12 cellular contexts compared by ENCODE assay signal in genomic region chr12:69331846-69332684, GRCh38. TPM values are rescaled to one million over a fixed set of nuclear protein-coding genes. Genes with fewer than 3 reads are reported as not detected.
DNase-seq lines count a peak whose midpoint lies in the region; ATAC-seq and TF ChIP-seq lines count a peak whose summit lies in the region.
"Had no signal": no experiment of that assay in that cellular context is flagged by ENCODE, and none has a peak within 500 bp of the region (broad histone marks: within the 10 kb centered on the region; RNA-seq: fewer than 3 reads in every experiment).

No MANE protein-coding gene starts in this region.

- H3K4me1 ChIP-seq in CD8-positive, alpha-beta T cell (ENCODE audit: insufficient read depth, low read length) = peaks cover 51% of the 10 kb centered on the region
- H3K4me1 ChIP-seq in HUES64 (ENCODE audit: insufficient read depth, low read length) (peaks cover 54% of the 10 kb centered on the region), neutrophil (ENCODE audit: control insufficient read depth in 1 of 2, insufficient read depth in 1 of 2, low read depth in 1 of 2, low read length in 1 of 2) (peaks cover 72 to 86% of the 10 kb centered on the region in 2 experiments)
- peaks cover 30% of the 10 kb centered on the region for H3K4me1 ChIP-seq in effector memory CD4-positive, alpha-beta T cell (ENCODE audit: control insufficient read depth, insufficient read depth, low read length, poor library complexity, severe bottlenecking)

- no peaks in the 10 kb centered on the region for H3K9me3 ChIP-seq in CD8-positive, alpha-beta T cell (ENCODE audit: low read length)
- H3K9me3 ChIP-seq in HUES64 (ENCODE audit: insufficient read depth, low read depth, low read length) (no peaks in the 10 kb centered on the region), neutrophil (no peaks in the 10 kb centered on the region)
- no peaks in the 10 kb centered on the region for H3K9me3 ChIP-seq in effector memory CD4-positive, alpha-beta T cell (ENCODE audit: control insufficient read depth, low read length)

- peak overlapping the region; percentile 61 for H3K4me3 ChIP-seq in CD8-positive, alpha-beta T cell (ENCODE audit: low read depth, low read length)
- peak overlapping the region; percentile 46; the same call in 1 of the 2 replicates for H3K4me3 ChIP-seq in HUES64 (ENCODE audit: low read length)
- peak overlapping the region; percentile 68 for H3K4me3 ChIP-seq in effector memory CD4-positive, alpha-beta T cell (ENCODE audit: insufficient read depth, low read depth, low read length, poor library complexity, severe bottlenecking)
- H3K4me3 ChIP-seq in neutrophil (ENCODE audit: low read depth in 1 of 2, low read length in 1 of 2) = peak overlapping the region; percentile 66 to 68

- CTCF ChIA-PET in CD8-positive, alpha-beta T cell (lab: Charles Lee) = interaction anchor here (1.8 to 8.0 kb wide), 3 partner anchors 25 to 273 kb away, joined by 3 to 59 read pairs (median 8); no protein-coding TSS in a partner anchor

- H3K27me3 Mint-ChIP-seq in CD8-positive, alpha-beta T cell (ENCODE audit: low read depth) = no peaks in the 10 kb centered on the region
- peaks cover 55% of the 10 kb centered on the region for H3K27me3 Mint-ChIP-seq in chondrocyte (ENCODE audit: low read depth)

- no peak for ATAC-seq in CD8-positive, alpha-beta T cell
- ATAC-seq in HG02623 (IDR thresholded peaks at IDR 0.05; ENCODE audit: unreplicated experiment) = no peak
- ATAC-seq in GM21381 (IDR thresholded peaks at IDR 0.05; ENCODE audit: unreplicated experiment) = no peak

- TF ChIP-seq CTCF in CD8-positive, alpha-beta T cell (IDR thresholded peaks at IDR 0.05) = no peak
- TF ChIP-seq CTCF in neutrophil (IDR thresholded peaks at IDR 0.05) (no peak), chondrocyte (IDR thresholded peaks at IDR 0.05) (no peak)

- peak overlapping the region; percentile 86 for H3K27ac ChIP-seq in CD8-positive, alpha-beta T cell (ENCODE audit: low read depth, low read length)
- H3K27ac ChIP-seq in HUES64 (ENCODE audit: low read depth, low read length) (peak overlapping the region; percentile 51; the same call in 1 of the 2 replicates), neutrophil (peak overlapping the region; percentile 91)
- H3K27ac ChIP-seq in effector memory CD4-positive, alpha-beta T cell (ENCODE audit: insufficient read depth, low read length, poor library complexity, severe bottlenecking) = peak overlapping the region; percentile 86

- H3K36me3 ChIP-seq in CD8-positive, alpha-beta T cell (ENCODE audit: insufficient read depth, low read length) = no peaks in the 10 kb centered on the region
- H3K36me3 ChIP-seq in HUES64 (ENCODE audit: insufficient read depth, low read length) = no peaks in the 10 kb centered on the region
- no peaks in the 10 kb centered on the region for H3K36me3 ChIP-seq in effector memory CD4-positive, alpha-beta T cell (ENCODE audit: control insufficient read depth, insufficient read depth, low read length)
- no peaks in the 10 kb centered on the region for H3K36me3 ChIP-seq in neutrophil

- peaks cover 56% of the 10 kb centered on the region for H3K4me1 Mint-ChIP-seq in CD8-positive, alpha-beta T cell (ENCODE audit: low read depth)
- H3K4me1 Mint-ChIP-seq in chondrocyte (ENCODE audit: low read depth) = peaks cover 9% of the 10 kb centered on the region

- no peaks in the 10 kb centered on the region for H3K27me3 ChIP-seq in CD8-positive, alpha-beta T cell (ENCODE audit: insufficient read depth, low read length)
- H3K27me3 ChIP-seq in HUES64 (ENCODE audit: insufficient read depth, low read length) (no peaks in the 10 kb centered on the region; the same call in 1 of the 2 replicates), neutrophil (no peaks in the 10 kb centered on the region)
- no peaks in the 10 kb centered on the region for H3K27me3 ChIP-seq in effector memory CD4-positive, alpha-beta T cell (replicated peaks; ENCODE audit: control insufficient read depth, insufficient read depth, low read length, poor library complexity, severe bottlenecking)

- intact Hi-C loops in CD8-positive, alpha-beta T cell (cut with DNase I, micrococcal nuclease) = loop anchor here in 1 of 2 experiments (1.0 to 2.0 kb wide), 4 partner anchors 27 to 253 kb away; partner anchors contain the start of genes CCT2, CPSF6 and YEATS4

- H3K4me3 Mint-ChIP-seq in CD8-positive, alpha-beta T cell = peak overlapping the region; percentile 93
- H3K4me3 Mint-ChIP-seq in chondrocyte (ENCODE audit: unreplicated experiment) = no peak overlapping the region

- POLR2A ChIA-PET in CD8-positive, alpha-beta T cell (lab: Charles Lee) = interaction anchor here (1.0 to 2.9 kb wide), 11 partner anchors 10 to 524 kb away, joined by 3 to 17 read pairs (median 8); partner anchors contain the start of genes CCT2, FRS2, LYZ and MDM2

- H3K36me3 Mint-ChIP-seq in CD8-positive, alpha-beta T cell = peaks cover 10% of the 10 kb centered on the region
- peaks cover 5% of the 10 kb centered on the region for H3K36me3 Mint-ChIP-seq in chondrocyte (ENCODE audit: low read depth)

- H3K9me3 Mint-ChIP-seq in CD8-positive, alpha-beta T cell = no peaks in the 10 kb centered on the region
- H3K9me3 Mint-ChIP-seq in chondrocyte (ENCODE audit: low read depth) = no peaks in the 10 kb centered on the region

- WGBS in HUES64 = 80% methylated on average over 20 of the region's 20 CpGs

- no peak for DNase-seq in CD8-positive, alpha-beta T cell
- no peak for DNase-seq in effector memory CD4-positive, alpha-beta T cell
- no peak for DNase-seq in stimulated activated CD4-positive, alpha-beta T cell treated with anti-CD3 and anti-CD28 coated beads, Interleukin-2, amount 100 ng/mL, for 48 hours
- no peak for DNase-seq in chondrocyte (ENCODE audit: low spot score)
- DNase-seq: NCI-H1694 treated with DMSO at 0.1 percent for 48 hours; SHP77; stimulated activated CD4-positive, alpha-beta T cell treated with anti-CD3 and anti-CD28 coated beads, Interleukin-4, amount 100 ng/mL, for 4 hours had no signal

- H3K27ac Mint-ChIP-seq in CD8-positive, alpha-beta T cell = peak overlapping the region; percentile 99
- no peak overlapping the region for H3K27ac Mint-ChIP-seq in chondrocyte (ENCODE audit: unreplicated experiment)

- H3K9ac ChIP-seq in HUES64 (ENCODE audit: low read depth, low read length) = no peak overlapping the region

RNA-seq across cellular contexts. Expression of gene LYZ, which starts 16.1 kb away (rescaled TPM):
- total RNA-seq in CD8-positive, alpha-beta T cell = 1 to 10 TPM; 3.3 to 4.3 TPM
- 0.15 TPM for polyA plus RNA-seq in HUES64 (2013, experiment 1 of 2)
- not detected for polyA plus RNA-seq in HUES64 (2013, experiment 2 of 2)
- not detected in 3 replicates for total RNA-seq in chondrocyte
- total RNA-seq: lung microvascular endothelial cell had no signal

RNA-seq across cellular contexts. Expression of gene YEATS4, which starts 27.5 kb away (rescaled TPM):
- total RNA-seq in CD8-positive, alpha-beta T cell = 10 to 100 TPM; 24.5 to 27.5 TPM
- 35.6 TPM for polyA plus RNA-seq in HUES64 (2013, experiment 1 of 2)
- polyA plus RNA-seq in HUES64 (2013, experiment 2 of 2) = 40.3 TPM
- 13.5 to 16.3 TPM (median 14.2 TPM) in 3 replicates for total RNA-seq in chondrocyte
